Comparison of ENCODE assay signal across 8 cellular contexts in the genomic region with DNA sequence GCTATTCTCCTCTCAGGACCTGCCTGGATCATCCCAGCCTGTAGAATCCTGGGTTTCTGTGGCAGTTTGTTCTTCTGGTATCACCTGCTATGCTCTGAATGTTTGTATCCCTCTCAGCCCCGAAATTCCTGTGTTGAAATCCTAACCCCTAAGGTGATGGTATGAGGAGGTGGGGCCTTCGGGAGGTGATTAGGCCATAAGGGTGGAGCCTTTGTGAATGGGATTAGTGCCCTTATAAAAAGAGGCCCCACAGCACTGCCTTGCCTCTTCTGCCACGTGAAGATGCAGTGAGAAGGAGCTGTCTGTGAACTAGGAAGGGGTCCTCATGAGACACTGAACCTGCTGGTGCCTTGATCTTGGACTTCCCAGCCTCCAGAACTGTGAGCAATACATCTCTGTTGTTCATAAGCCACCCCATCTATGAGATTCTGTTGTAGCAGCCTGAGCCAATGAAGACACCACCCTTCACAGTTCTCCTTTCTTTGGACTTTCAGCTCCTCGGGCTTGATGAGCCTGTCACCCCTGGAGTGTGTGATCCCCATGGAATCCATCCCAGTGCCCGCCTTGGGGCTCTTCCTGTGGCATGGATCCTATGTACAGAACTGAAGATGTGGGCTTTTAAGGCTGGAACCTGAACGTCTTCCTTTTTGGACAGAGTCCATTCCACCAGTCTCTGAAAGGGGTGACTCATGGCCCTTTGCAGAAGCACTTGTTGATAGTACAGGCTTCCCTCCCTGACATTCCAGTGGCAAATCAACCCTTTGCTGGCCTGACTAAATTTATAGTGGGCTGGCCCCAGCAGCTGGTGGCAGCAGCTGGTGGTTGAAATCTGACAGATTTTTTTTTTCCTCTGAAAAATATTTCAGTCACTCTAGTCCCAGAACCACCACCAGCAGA.
DNase-seq lines count a peak whose midpoint lies in the region; ATAC-seq and TF ChIP-seq lines count a peak whose summit lies in the region.

No MANE protein-coding gene starts in this region.

- H3K27ac Mint-ChIP-seq in effector memory CD8-positive, alpha-beta T cell: no peak overlapping the region

- H3K4me3 ChIP-seq in AG09309 (ENCODE audit: control insufficient read depth, low read depth, low read length) (no peak overlapping the region), esophagus (ENCODE audit: low read depth in 1 of 2, low read length in 2 of 2) (no peak overlapping the region), muscle layer of colon (ENCODE audit: low read depth in 1 of 2, low read length in 2 of 2) (peak overlapping the region in 1 of 2 donors; percentile 58)

- H3K36me3 Mint-ChIP-seq in effector memory CD8-positive, alpha-beta T cell (ENCODE audit: insufficient read depth): no peaks in the 10 kb centered on the region

- TF ChIP-seq CTCF in AG09309 (IDR thresholded peaks at IDR 0.05; ENCODE audit: control insufficient read depth, insufficient read depth, low read depth, low read length, missing control alignments): no peak

- ATAC-seq in effector memory CD8-positive, alpha-beta T cell (replicated peaks): no peak

- peak; percentile 75 for DNase-seq in AG09309 (ENCODE audit: low read depth)
- peak; percentile 30 for DNase-seq in NCI-H2029 treated with DMSO at 0.1 percent for 48 hours (lab: John Stamatoyannopoulos, UW)
- no peak for DNase-seq in T-helper 1 cell
- DNase-seq in head of caudate nucleus: no peak
- no peak for DNase-seq in effector memory CD8-positive, alpha-beta T cell
- DNase-seq in cerebellar cortex (ENCODE audit: low spot score): no peak

- H3K27ac ChIP-seq in esophagus (ENCODE audit: low read depth in 2 of 2, low read length in 1 of 2) (peak overlapping the region; percentile 65 to 91), muscle layer of colon (ENCODE audit: low read depth, low read length) (peak overlapping the region; percentile 93)

- H3K4me1 Mint-ChIP-seq in effector memory CD8-positive, alpha-beta T cell (ENCODE audit: low read depth in 2 of 2): no peaks in the 10 kb centered on the region

- H3K4me1 ChIP-seq in esophagus (ENCODE audit: control insufficient read depth in 2 of 2, insufficient read depth in 2 of 2, low read length in 1 of 2) (peaks cover 0 to 6% of the 10 kb centered on the region in 2 donors), muscle layer of colon (ENCODE audit: insufficient read depth, low read length) (peaks cover 48% of the 10 kb centered on the region)

- H3K9ac ChIP-seq in muscle layer of colon (ENCODE audit: low read length): peak overlapping the region; percentile 49

- WGBS in esophagus, 2 donors: 27 to 36% methylated on average over 6 of the region's 6 CpGs

- H3K27me3 Mint-ChIP-seq in effector memory CD8-positive, alpha-beta T cell: peaks cover 21 to 53% of the 10 kb centered on the region in 2 donors

- H3K9me3 ChIP-seq in esophagus (ENCODE audit: control insufficient read depth in 2 of 2, insufficient read depth in 1 of 2, low read depth in 1 of 2, low read length in 1 of 2) (no peaks in the 10 kb centered on the region), muscle layer of colon (ENCODE audit: low read length) (no peaks in the 10 kb centered on the region)

- H3K36me3 ChIP-seq in esophagus (ENCODE audit: control insufficient read depth in 2 of 2, insufficient read depth in 2 of 2, low read length in 1 of 2) (peaks cover 0 to 4% of the 10 kb centered on the region in 2 donors), muscle layer of colon (ENCODE audit: insufficient read depth, low read length) (no peaks in the 10 kb centered on the region)

- intact Hi-C loops in head of caudate nucleus (cut with DNase I): no loop called here

- H3K27me3 ChIP-seq in esophagus (ENCODE audit: control insufficient read depth in 1 of 2, insufficient read depth in 2 of 2, low read length in 2 of 2) (no peaks in the 10 kb centered on the region), muscle layer of colon (ENCODE audit: control insufficient read depth in 1 of 2, insufficient read depth in 2 of 2, low read length in 2 of 2) (no peaks in the 10 kb centered on the region)

- no peaks in the 10 kb centered on the region for H3K9me3 Mint-ChIP-seq in effector memory CD8-positive, alpha-beta T cell

- no peak overlapping the region for H3K4me3 Mint-ChIP-seq in effector memory CD8-positive, alpha-beta T cell

Comparison
In these comparisons a context has a peak if more than half of its experiments do, and no peak if none do; other contexts are left out.
1. DNase-seq: peak in AG09309 (single experiment) and NCI-H2029 treated with DMSO at 0.1 percent for 48 hours (single experiment); none in T-helper 1 cell (0 of 5), head of caudate nucleus (0 of 42), effector memory CD8-positive, alpha-beta T cell (0 of 3) and cerebellar cortex (single experiment).